21 cellular contexts compared by ENCODE assay signal in genomic region chr6:53139841-53140413, GRCh38. TPM values are rescaled to one million over a fixed set of nuclear protein-coding genes. Genes with fewer than 3 reads are reported as not detected.
"Had no signal": no experiment of that assay in that cellular context is flagged by ENCODE, and none has a peak within 500 bp of the region (broad histone marks: within the 10 kb centered on the region; RNA-seq: fewer than 3 reads in every experiment).

No MANE protein-coding gene starts in this region.

- H3K9me3 ChIP-seq: breast epithelium, left ventricle myocardium inferior, upper lobe of right lung had no signal

- H3K4me3 ChIP-seq: breast epithelium, left ventricle myocardium inferior, upper lobe of right lung had no signal

- ATAC-seq: effector memory CD8-positive, alpha-beta T cell; esophagus mucosa; naive thymus-derived CD4-positive, alpha-beta T cell; upper lobe of right lung; WTC11 had no signal

- DNase-seq: activated CD4-positive, alpha-beta T cell treated with anti-CD3 and anti-CD28 coated beads, Interleukin-2, amount 50 U/mL, for 4 hours; activated CD8-positive, alpha-beta memory T cell treated with anti-CD3 and anti-CD28 coated beads for 24 hours; activated CD8-positive, alpha-beta memory T cell treated with anti-CD3 and anti-CD28 coated beads, Interleukin-2, amount 50 U/mL, for 4 hours; activated naive CD4-positive, alpha-beta T cell treated with anti-CD3 and anti-CD28 coated beads for 36 hours; activated naive CD8-positive, alpha-beta T cell treated with anti-CD3 and anti-CD28 coated beads, Interleukin-2, amount 10 ng/mL, durations not matched to agents 7 days and 5 days; activated T-cell treated with anti-CD3 and anti-CD28 coated beads, Interleukin-2, amount 50 U/mL, for 24 hours; amniotic stem cell; effector memory CD8-positive, alpha-beta T cell; head of caudate nucleus; left ventricle myocardium inferior; naive thymus-derived CD4-positive, alpha-beta T cell; occipital lobe; posterior cingulate gyrus; stimulated activated CD4-positive, alpha-beta T cell treated with anti-CD3 and anti-CD28 coated beads, Interleukin-4, amount 100 ng/mL, for 1 hour; stimulated activated naive CD4-positive, alpha-beta T cell; upper lobe of right lung had no signal

- H3K4me1 ChIP-seq: breast epithelium, left ventricle myocardium inferior, upper lobe of right lung had no signal

- H3K27ac ChIP-seq: breast epithelium, left ventricle myocardium inferior, upper lobe of right lung had no signal

- H3K27me3 ChIP-seq: breast epithelium had no signal

- H3K36me3 ChIP-seq: breast epithelium, left ventricle myocardium inferior, upper lobe of right lung had no signal

RNA-seq across cellular contexts. Expression of gene GCM1, which starts 8.7 kb away (rescaled TPM):
- total RNA-seq: activated T-helper 2 cell treated with anti-CD3 and anti-CD28 coated beads, Interferon-gamma antibody, Interleukin-2, Interleukin-4, amounts not matched to agents 10 μg/mL and 5 μg/mL and 100 μg/mL, durations not matched to agents 14 hours and 24 hours and 36 hours; endothelial cell of umbilical vein; esophagus mucosa; left ventricle myocardium inferior; occipital lobe; upper lobe of right lung had no signal
